Comparison of ENCODE assay signal across 8 cellular contexts in the genomic region with DNA sequence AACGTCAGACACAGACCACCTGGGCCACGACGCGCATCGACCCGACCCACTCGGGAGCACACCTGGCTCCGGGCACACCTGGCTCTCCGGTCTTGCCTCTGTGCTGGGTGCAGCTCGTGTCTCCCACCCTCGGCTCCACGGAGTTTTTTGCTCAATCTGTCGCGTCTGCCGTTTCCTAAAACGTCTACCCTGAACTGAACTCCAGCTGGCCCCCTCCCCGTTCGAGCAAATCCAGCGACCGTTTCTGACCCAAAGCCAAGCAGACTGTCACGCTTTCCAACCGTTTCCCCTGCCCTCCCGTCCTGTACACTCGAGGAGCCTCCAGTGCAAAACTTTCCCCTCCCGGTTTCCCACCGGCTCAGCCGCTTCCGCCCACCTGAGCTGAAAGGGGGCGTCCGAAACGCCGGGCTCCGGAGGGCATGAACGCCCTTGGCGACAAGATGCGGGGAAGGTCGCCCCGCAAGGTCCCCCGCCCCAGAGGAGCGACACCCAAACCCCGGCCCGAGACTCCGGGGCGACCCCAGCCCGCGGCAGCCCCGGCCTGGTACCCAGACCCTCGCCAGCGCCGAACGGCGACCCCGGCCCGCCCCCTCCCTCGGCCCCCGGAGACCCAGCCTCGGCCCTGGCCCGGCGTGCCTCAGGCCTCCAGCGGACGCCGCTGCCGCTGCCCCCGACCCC. TPM values are rescaled to one million over a fixed set of nuclear protein-coding genes. Genes with fewer than 3 reads are reported as not detected.
DNase-seq lines count a peak whose midpoint lies in the region; ATAC-seq and TF ChIP-seq lines count a peak whose summit lies in the region.

No MANE protein-coding gene starts in this region.

- peaks cover 64% of the 10 kb centered on the region for H3K27me3 Mint-ChIP-seq in activated T-helper 2 cell treated with anti-CD3 and anti-CD28 coated beads, Interferon-gamma antibody, Interleukin-2, Interleukin-4, amounts not matched to agents 10 μg/mL and 5 μg/mL and 100 μg/mL, durations not matched to agents 14 hours and 24 hours and 36 hours (ENCODE audit: low read depth)

- ATAC-seq in GM18498 (IDR thresholded peaks at IDR 0.05; ENCODE audit: unreplicated experiment) = peak; percentile 33
- peak; percentile 20 for ATAC-seq in Right ventricle myocardium superior (ENCODE audit: poor library complexity)
- no peak for ATAC-seq in GM21786 (IDR thresholded peaks at IDR 0.05; ENCODE audit: unreplicated experiment)

- under 1% methylated on average over 40 of the region's 64 CpGs for WGBS in prostate gland

- H3K9me3 Mint-ChIP-seq in activated T-helper 2 cell treated with anti-CD3 and anti-CD28 coated beads, Interferon-gamma antibody, Interleukin-2, Interleukin-4, amounts not matched to agents 10 μg/mL and 5 μg/mL and 100 μg/mL, durations not matched to agents 14 hours and 24 hours and 36 hours = no peaks in the 10 kb centered on the region

- TF ChIP-seq POLR2A in prostate gland (IDR thresholded peaks at IDR 0.05) = no peak

- H3K27me3 ChIP-seq in prostate gland (replicated peaks; ENCODE audit: insufficient read depth) = no peaks in the 10 kb centered on the region

- intact Hi-C loops in activated T-helper 2 cell treated with anti-CD3 and anti-CD28 coated beads, Interferon-gamma antibody, Interleukin-2, Interleukin-4, amounts not matched to agents 10 μg/mL and 5 μg/mL and 100 μg/mL, durations not matched to agents 14 hours and 24 hours and 36 hours (cut with micrococcal nuclease) = loop anchor here (1.0 kb wide), 1 partner anchor 15 kb away; no protein-coding TSS in a partner anchor
- intact Hi-C loops in Right ventricle myocardium superior (cut with DNase I) = loop anchor here (5.0 kb wide), 1 partner anchor 110 kb away; no protein-coding TSS in a partner anchor
- intact Hi-C loops in prostate gland (cut with DNase I) = loop anchor here (5.0 kb wide), 2 partner anchors 45 to 115 kb away; no protein-coding TSS in a partner anchor

- H3K9me3 ChIP-seq in prostate gland = no peaks in the 10 kb centered on the region

- H3K4me3 ChIP-seq in Jurkat, Clone E6-1 (ENCODE audit: low read length) = peak overlapping the region; percentile 72
- H3K4me3 ChIP-seq in prostate gland = peak overlapping the region; percentile 74 to 89

- H3K27ac ChIP-seq in 22Rv1 (peak overlapping the region; percentile 47), prostate gland (peak overlapping the region; percentile 45 to 58)

- H3K36me3 ChIP-seq in prostate gland = no peaks in the 10 kb centered on the region

- peak overlapping the region; percentile 76 for H3K4me3 Mint-ChIP-seq in activated T-helper 2 cell treated with anti-CD3 and anti-CD28 coated beads, Interferon-gamma antibody, Interleukin-2, Interleukin-4, amounts not matched to agents 10 μg/mL and 5 μg/mL and 100 μg/mL, durations not matched to agents 14 hours and 24 hours and 36 hours (ENCODE audit: low read depth)

- peaks cover 15% of the 10 kb centered on the region for H3K4me1 ChIP-seq in prostate gland (replicated peaks)

- DNase-seq in Jurkat, Clone E6-1 (ENCODE audit: low read depth, low spot score) = no peak
- no peak for DNase-seq in activated T-helper 2 cell treated with anti-CD3 and anti-CD28 coated beads, Interferon-gamma antibody, Interleukin-2, Interleukin-4, amounts not matched to agents 10 μg/mL and 5 μg/mL and 100 μg/mL, durations not matched to agents 14 hours and 24 hours and 36 hours (ENCODE audit: low spot score)
- DNase-seq in Right ventricle myocardium superior = no peak
- DNase-seq in prostate gland (ENCODE audit: low spot score) = no peak
- no peak for DNase-seq in DMS114 treated with DMSO at 0.1 percent for 48 hours (lab: John Stamatoyannopoulos, UW; ENCODE audit: unreplicated experiment)

- peaks cover 18% of the 10 kb centered on the region for H3K4me1 Mint-ChIP-seq in activated T-helper 2 cell treated with anti-CD3 and anti-CD28 coated beads, Interferon-gamma antibody, Interleukin-2, Interleukin-4, amounts not matched to agents 10 μg/mL and 5 μg/mL and 100 μg/mL, durations not matched to agents 14 hours and 24 hours and 36 hours (ENCODE audit: low read depth)

- H3K36me3 Mint-ChIP-seq in activated T-helper 2 cell treated with anti-CD3 and anti-CD28 coated beads, Interferon-gamma antibody, Interleukin-2, Interleukin-4, amounts not matched to agents 10 μg/mL and 5 μg/mL and 100 μg/mL, durations not matched to agents 14 hours and 24 hours and 36 hours (ENCODE audit: low read depth) = no peaks in the 10 kb centered on the region

- H3K27ac Mint-ChIP-seq in activated T-helper 2 cell treated with anti-CD3 and anti-CD28 coated beads, Interferon-gamma antibody, Interleukin-2, Interleukin-4, amounts not matched to agents 10 μg/mL and 5 μg/mL and 100 μg/mL, durations not matched to agents 14 hours and 24 hours and 36 hours = no peak overlapping the region

- TF ChIP-seq CTCF in 22Rv1 (IDR thresholded peaks at IDR 0.05) (no peak), prostate gland (IDR thresholded peaks at IDR 0.05) (no peak)

RNA-seq across cellular contexts. Expression of gene CYTH3, which starts 0.6 kb away (rescaled TPM):
- 11.7 TPM for polyA plus RNA-seq in Jurkat, Clone E6-1 (2012; ENCODE audit: insufficient read depth, insufficient read length)
- total RNA-seq in activated T-helper 2 cell treated with anti-CD3 and anti-CD28 coated beads, Interferon-gamma antibody, Interleukin-2, Interleukin-4, amounts not matched to agents 10 μg/mL and 5 μg/mL and 100 μg/mL, durations not matched to agents 14 hours and 24 hours and 36 hours = 0.85 and 1.2 TPM in 2 replicates
- 25.6 TPM for total RNA-seq in Right ventricle myocardium superior
- 10 to 100 TPM; 12.3 to 37.7 TPM for total RNA-seq in prostate gland
